In genomic region chr7:36039243-36039642, GRCh38 we compare ENCODE assay signal across 2 cellular contexts.
TF ChIP-seq lines count a peak whose summit lies in the region.

No MANE protein-coding gene starts in this region.

TF ChIP-seq in GM23338, 12 proteins besides CTCF, POLR2A, EP300 and RAD21 (continued from another document):
- TF ChIP-seq ZNF462 (CRISPR knock-in tag; IDR thresholded peaks at IDR 0.05) (no peak), POLR2AphosphoS5 (IDR thresholded peaks at IDR 0.05; ENCODE audit: low read depth) (no peak), ETS1 (IDR thresholded peaks at IDR 0.05) (no peak), CREB1 (CRISPR knock-in tag; IDR thresholded peaks at IDR 0.05; ENCODE audit: low read depth) (no peak), REST (IDR thresholded peaks at IDR 0.05; ENCODE audit: unreplicated experiment) (no peak), EZH2 (IDR thresholded peaks at IDR 0.05; ENCODE audit: low read depth, unreplicated experiment) (no peak)
TF ChIP-seq in GM23338: peak in this region for 0.

TF ChIP-seq in HepG2, 621 proteins besides CTCF, POLR2A, EP300 and RAD21 (continued from another document):
- TF ChIP-seq ARID5B (CRISPR knock-in tag; IDR thresholded peaks at IDR 0.05) (no peak), ZBTB49 (CRISPR knock-in tag; IDR thresholded peaks at IDR 0.05; ENCODE audit: borderline replicate concordance) (no peak), ZNF441 (CRISPR knock-in tag; IDR thresholded peaks at IDR 0.05; ENCODE audit: borderline replicate concordance) (no peak), KDM3A (CRISPR knock-in tag; IDR thresholded peaks at IDR 0.05; ENCODE audit: low read depth) (no peak), DDIT3 (CRISPR knock-in tag; IDR thresholded peaks at IDR 0.05) (no peak), FOXJ3 (CRISPR knock-in tag; IDR thresholded peaks at IDR 0.05; ENCODE audit: borderline replicate concordance) (no peak), ATF1 (CRISPR knock-in tag; IDR thresholded peaks at IDR 0.05) (no peak), ZEB1 (IDR thresholded peaks at IDR 0.05; ENCODE audit: insufficient replicate concordance, low read depth) (no peak)
